Comparison of ENCODE assay signal across 1 cellular context in the genomic region with DNA sequence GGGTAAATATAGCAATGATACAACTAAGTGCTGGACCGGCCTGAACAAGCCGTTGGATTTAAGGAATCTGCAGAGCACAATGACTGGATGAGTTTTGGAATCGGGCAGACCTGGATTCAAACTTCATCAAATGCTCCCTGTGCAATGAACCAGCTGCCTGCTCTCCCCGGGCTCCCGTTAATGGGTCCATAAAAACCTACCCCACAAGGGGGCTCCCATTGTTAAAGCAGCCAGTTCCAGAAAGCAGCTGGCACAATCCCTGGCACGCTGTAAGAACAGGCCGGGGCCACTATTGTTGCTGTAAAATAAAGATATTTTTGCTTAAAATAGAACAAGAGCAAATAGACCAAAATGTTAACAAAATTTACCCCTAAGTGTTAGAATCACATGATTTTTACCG.
TF ChIP-seq lines count a peak whose summit lies in the region.

No MANE protein-coding gene starts in this region.

TF ChIP-seq in HCT116, 20 proteins besides CTCF, POLR2A, EP300 and RAD21 (continued from another document):
- TF ChIP-seq ZBTB33 (IDR thresholded peaks at IDR 0.05; ENCODE audit: extremely low read depth, insufficient replicate concordance, low read length) (no peak), TCF7L2 (IDR thresholded peaks at IDR 0.05; ENCODE audit: borderline replicate concordance, extremely low read depth, insufficient read depth, insufficient read length) (no peak), CBX3 (IDR thresholded peaks at IDR 0.05; ENCODE audit: low read depth) (no peak)
